In genomic region chr3:24495334-24495994, GRCh38 we compare ENCODE assay signal across 1 cellular context.
TF ChIP-seq lines count a peak whose summit lies in the region.

No MANE protein-coding gene starts in this region.

TF ChIP-seq in HEK293, 187 proteins besides CTCF, POLR2A, EP300 and RAD21 (continued from another document and continues in another):
- TF ChIP-seq ZNF394 (tag by site-specific recombination; IDR thresholded peaks at IDR 0.05; ENCODE audit: borderline replicate concordance), result peak; percentile 53; the same call in 1 of the 2 replicates
- TF ChIP-seq ZNF514 (tag by site-specific recombination; IDR thresholded peaks at IDR 0.05), result no peak
- TF ChIP-seq OVOL3 (tag by site-specific recombination; IDR thresholded peaks at IDR 0.05), result no peak
- no peak for TF ChIP-seq PRDM1 (tag by site-specific recombination; IDR thresholded peaks at IDR 0.05)
- no peak for TF ChIP-seq KLF7 (tag by site-specific recombination; IDR thresholded peaks at IDR 0.05; ENCODE audit: borderline replicate concordance)
- no peak for TF ChIP-seq ZNF280D (tag by site-specific recombination; IDR thresholded peaks at IDR 0.05)
- TF ChIP-seq YY2 (tag by site-specific recombination; IDR thresholded peaks at IDR 0.05), result 0 out of 2 replicates have a peak, but pooled peaks have one; percentile 28
- TF ChIP-seq ZNF140 (tag by site-specific recombination; IDR thresholded peaks at IDR 0.05), result no peak
- TF ChIP-seq ZNF433 (tag by site-specific recombination; IDR thresholded peaks at IDR 0.05; ENCODE audit: low read depth), result no peak
- no peak for TF ChIP-seq ZNF639 (tag by site-specific recombination; IDR thresholded peaks at IDR 0.05)
- no peak for TF ChIP-seq ZNF549 (tag by site-specific recombination; IDR thresholded peaks at IDR 0.05)
- TF ChIP-seq, protein P1, sequence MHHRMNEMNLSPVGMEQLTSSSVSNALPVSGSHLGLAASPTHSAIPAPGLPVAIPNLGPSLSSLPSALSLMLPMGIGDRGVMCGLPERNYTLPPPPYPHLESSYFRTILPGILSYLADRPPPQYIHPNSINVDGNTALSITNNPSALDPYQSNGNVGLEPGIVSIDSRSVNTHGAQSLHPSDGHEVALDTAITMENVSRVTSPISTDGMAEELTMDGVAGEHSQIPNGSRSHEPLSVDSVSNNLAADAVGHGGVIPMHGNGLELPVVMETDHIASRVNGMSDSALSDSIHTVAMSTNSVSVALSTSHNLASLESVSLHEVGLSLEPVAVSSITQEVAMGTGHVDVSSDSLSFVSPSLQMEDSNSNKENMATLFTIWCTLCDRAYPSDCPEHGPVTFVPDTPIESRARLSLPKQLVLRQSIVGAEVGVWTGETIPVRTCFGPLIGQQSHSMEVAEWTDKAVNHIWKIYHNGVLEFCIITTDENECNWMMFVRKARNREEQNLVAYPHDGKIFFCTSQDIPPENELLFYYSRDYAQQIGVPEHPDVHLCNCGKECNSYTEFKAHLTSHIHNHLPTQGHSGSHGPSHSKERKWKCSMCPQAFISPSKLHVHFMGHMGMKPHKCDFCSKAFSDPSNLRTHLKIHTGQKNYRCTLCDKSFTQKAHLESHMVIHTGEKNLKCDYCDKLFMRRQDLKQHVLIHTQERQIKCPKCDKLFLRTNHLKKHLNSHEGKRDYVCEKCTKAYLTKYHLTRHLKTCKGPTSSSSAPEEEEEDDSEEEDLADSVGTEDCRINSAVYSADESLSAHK (tag by site-specific recombination; IDR thresholded peaks at IDR 0.05), result no peak; the same call in 1 of the 2 replicates
- no peak for TF ChIP-seq ZNF311 (tag by site-specific recombination; IDR thresholded peaks at IDR 0.05; ENCODE audit: borderline replicate concordance)
- TF ChIP-seq KLF10 (tag by site-specific recombination; IDR thresholded peaks at IDR 0.05), result no peak
- TF ChIP-seq ZNF843 (tag by site-specific recombination; IDR thresholded peaks at IDR 0.05), result 0 out of 2 replicates have a peak, but pooled peaks have one; percentile 47
- no peak for TF ChIP-seq ZNF18 (tag by site-specific recombination; IDR thresholded peaks at IDR 0.05)
- peak; percentile 60 for TF ChIP-seq SP2 (tag by site-specific recombination; IDR thresholded peaks at IDR 0.05)
- TF ChIP-seq ZNF623 (tag by site-specific recombination; IDR thresholded peaks at IDR 0.05), result no peak
- no peak for TF ChIP-seq ZNF624 (tag by site-specific recombination; IDR thresholded peaks at IDR 0.05)
- TF ChIP-seq ZNF19 (tag by site-specific recombination; IDR thresholded peaks at IDR 0.05; ENCODE audit: low read depth), result no peak
- TF ChIP-seq SP7 (tag by site-specific recombination; IDR thresholded peaks at IDR 0.05), result peak; percentile 52
- TF ChIP-seq ZFP3 (tag by site-specific recombination; IDR thresholded peaks at IDR 0.05; ENCODE audit: low read depth), result no peak
- TF ChIP-seq ZNF174 (tag by site-specific recombination; IDR thresholded peaks at IDR 0.05), result no peak
- TF ChIP-seq ZNF518A (tag by site-specific recombination; conservative IDR thresholded peaks at IDR 0.05; ENCODE audit: low read depth), result no peak
- TF ChIP-seq ZNF10 (tag by site-specific recombination; IDR thresholded peaks at IDR 0.05), result no peak
- TF ChIP-seq, protein P2, sequence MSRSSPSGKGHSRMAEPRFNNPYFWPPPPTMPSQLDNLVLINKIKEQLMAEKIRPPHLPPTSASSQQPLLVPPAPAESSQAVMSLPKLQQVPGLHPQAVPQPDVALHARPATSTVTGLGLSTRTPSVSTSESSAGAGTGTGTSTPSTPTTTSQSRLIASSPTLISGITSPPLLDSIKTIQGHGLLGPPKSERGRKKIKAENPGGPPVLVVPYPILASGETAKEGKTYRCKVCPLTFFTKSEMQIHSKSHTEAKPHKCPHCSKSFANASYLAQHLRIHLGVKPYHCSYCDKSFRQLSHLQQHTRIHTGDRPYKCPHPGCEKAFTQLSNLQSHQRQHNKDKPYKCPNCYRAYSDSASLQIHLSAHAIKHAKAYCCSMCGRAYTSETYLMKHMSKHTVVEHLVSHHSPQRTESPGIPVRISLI (tag by site-specific recombination; IDR thresholded peaks at IDR 0.05), result no peak
- peak; percentile 66; the same call in 1 of the 2 replicates for TF ChIP-seq ZNF501 (tag by site-specific recombination; IDR thresholded peaks at IDR 0.05)
- no peak for TF ChIP-seq ZBTB44 (tag by site-specific recombination; IDR thresholded peaks at IDR 0.05)
- peak; percentile 58 for TF ChIP-seq ZXDB (tag by site-specific recombination; IDR thresholded peaks at IDR 0.05)
- no peak for TF ChIP-seq ZNF202 (tag by site-specific recombination; IDR thresholded peaks at IDR 0.05; ENCODE audit: borderline replicate concordance)
- TF ChIP-seq ZNF521 (tag by site-specific recombination; IDR thresholded peaks at IDR 0.05), result no peak
- TF ChIP-seq ZNF169 (tag by site-specific recombination; IDR thresholded peaks at IDR 0.05), result no peak
- TF ChIP-seq ZNF211 (tag by site-specific recombination; IDR thresholded peaks at IDR 0.05; ENCODE audit: low read depth), result no peak
- TF ChIP-seq, protein P3, sequence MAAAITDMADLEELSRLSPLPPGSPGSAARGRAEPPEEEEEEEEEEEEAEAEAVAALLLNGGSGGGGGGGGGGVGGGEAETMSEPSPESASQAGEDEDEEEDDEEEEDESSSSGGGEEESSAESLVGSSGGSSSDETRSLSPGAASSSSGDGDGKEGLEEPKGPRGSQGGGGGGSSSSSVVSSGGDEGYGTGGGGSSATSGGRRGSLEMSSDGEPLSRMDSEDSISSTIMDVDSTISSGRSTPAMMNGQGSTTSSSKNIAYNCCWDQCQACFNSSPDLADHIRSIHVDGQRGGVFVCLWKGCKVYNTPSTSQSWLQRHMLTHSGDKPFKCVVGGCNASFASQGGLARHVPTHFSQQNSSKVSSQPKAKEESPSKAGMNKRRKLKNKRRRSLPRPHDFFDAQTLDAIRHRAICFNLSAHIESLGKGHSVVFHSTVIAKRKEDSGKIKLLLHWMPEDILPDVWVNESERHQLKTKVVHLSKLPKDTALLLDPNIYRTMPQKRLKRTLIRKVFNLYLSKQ (tag by site-specific recombination; IDR thresholded peaks at IDR 0.05; ENCODE audit: borderline replicate concordance), result no peak
- no peak for TF ChIP-seq ELK4 (IDR thresholded peaks at IDR 0.05; ENCODE audit: borderline replicate concordance, low read depth, low read length)
- no peak for TF ChIP-seq FEZF1 (tag by site-specific recombination; IDR thresholded peaks at IDR 0.05)
- 0 out of 2 replicates have a peak, but pooled peaks have one; percentile 44 for TF ChIP-seq ZBTB1 (tag by site-specific recombination; IDR thresholded peaks at IDR 0.05)
- TF ChIP-seq ZNF341 (tag by site-specific recombination; IDR thresholded peaks at IDR 0.05; ENCODE audit: low read depth), result peak; percentile 99
- TF ChIP-seq ZIC2 (tag by site-specific recombination; IDR thresholded peaks at IDR 0.05), result peak; percentile 27; the same call in 1 of the 2 replicates
- peak; percentile 15 for TF ChIP-seq SP3 (tag by site-specific recombination; IDR thresholded peaks at IDR 0.05)
- no peak for TF ChIP-seq ZNF830 (tag by site-specific recombination; IDR thresholded peaks at IDR 0.05; ENCODE audit: low read depth)
- peak; percentile 73 for TF ChIP-seq IKZF3 (tag by site-specific recombination; IDR thresholded peaks at IDR 0.05)
